Comparison of ENCODE assay signal across 1 cellular context in genomic region chr16:67183284-67183626, GRCh38.
TF ChIP-seq lines count a peak whose summit lies in the region.

No MANE protein-coding gene starts in this region.

TF ChIP-seq in HepG2, 621 proteins besides CTCF, POLR2A, EP300 and RAD21 (continues in another document):
- TF ChIP-seq CCDC6 (CRISPR knock-in tag; IDR thresholded peaks at IDR 0.05) (no peak), THAP9 (CRISPR knock-in tag; IDR thresholded peaks at IDR 0.05; ENCODE audit: borderline replicate concordance) (no peak), ZFP90 (CRISPR knock-in tag; IDR thresholded peaks at IDR 0.05; ENCODE audit: borderline replicate concordance) (0 out of 2 replicates have a peak, but pooled peaks have one; percentile 8), JUN (CRISPR knock-in tag; IDR thresholded peaks at IDR 0.05) (no peak), CEBPB (IDR thresholded peaks at IDR 0.05; ENCODE audit: borderline replicate concordance, low read depth, low read length) (no peak), ZNF776 (CRISPR knock-in tag; IDR thresholded peaks at IDR 0.05) (no peak), PATZ1 (CRISPR knock-in tag; IDR thresholded peaks at IDR 0.05) (peak; percentile 69; the same call in 1 of the 2 replicates), ZBTB40 (IDR thresholded peaks at IDR 0.05) (no peak), ZBTB40 (CRISPR knock-in tag; IDR thresholded peaks at IDR 0.05) (no peak), HNF1A (IDR thresholded peaks at IDR 0.05; ENCODE audit: low read depth) (no peak), HNF1A (CRISPR knock-in tag; IDR thresholded peaks at IDR 0.05; ENCODE audit: borderline replicate concordance) (no peak), PRMT3 (CRISPR knock-in tag; IDR thresholded peaks at IDR 0.05; ENCODE audit: borderline replicate concordance, low read depth) (no peak), ZMYM3 (CRISPR knock-in tag; IDR thresholded peaks at IDR 0.05) (0 out of 2 replicates have a peak, but pooled peaks have one; percentile 15), TSC22D2 (CRISPR knock-in tag; IDR thresholded peaks at IDR 0.05; ENCODE audit: borderline replicate concordance) (0 out of 2 replicates have a peak, but pooled peaks have one; percentile 8), KLF13 (CRISPR knock-in tag; IDR thresholded peaks at IDR 0.05) (no peak), BCL3 (CRISPR knock-in tag; IDR thresholded peaks at IDR 0.05) (no peak), ZMAT5 (CRISPR knock-in tag; IDR thresholded peaks at IDR 0.05; ENCODE audit: borderline replicate concordance, low read depth) (no peak), BORCS8-MEF2B (CRISPR knock-in tag; IDR thresholded peaks at IDR 0.05) (no peak), SIX1 (CRISPR knock-in tag; IDR thresholded peaks at IDR 0.05; ENCODE audit: borderline replicate concordance) (no peak), ZNF225 (CRISPR knock-in tag; IDR thresholded peaks at IDR 0.05) (peak; percentile 3; the same call in 1 of the 2 replicates), HNF1B (CRISPR knock-in tag; IDR thresholded peaks at IDR 0.05) (peak; percentile 66; the same call in 1 of the 2 replicates), ELF3 (CRISPR knock-in tag; IDR thresholded peaks at IDR 0.05) (no peak), MEF2D (CRISPR knock-in tag; IDR thresholded peaks at IDR 0.05) (peak; percentile 55; the same call in 1 of the 2 replicates), HMGXB3 (CRISPR knock-in tag; IDR thresholded peaks at IDR 0.05; ENCODE audit: borderline replicate concordance) (no peak), ZFP36L2 (CRISPR knock-in tag; IDR thresholded peaks at IDR 0.05) (no peak)
